In the genomic region with DNA sequence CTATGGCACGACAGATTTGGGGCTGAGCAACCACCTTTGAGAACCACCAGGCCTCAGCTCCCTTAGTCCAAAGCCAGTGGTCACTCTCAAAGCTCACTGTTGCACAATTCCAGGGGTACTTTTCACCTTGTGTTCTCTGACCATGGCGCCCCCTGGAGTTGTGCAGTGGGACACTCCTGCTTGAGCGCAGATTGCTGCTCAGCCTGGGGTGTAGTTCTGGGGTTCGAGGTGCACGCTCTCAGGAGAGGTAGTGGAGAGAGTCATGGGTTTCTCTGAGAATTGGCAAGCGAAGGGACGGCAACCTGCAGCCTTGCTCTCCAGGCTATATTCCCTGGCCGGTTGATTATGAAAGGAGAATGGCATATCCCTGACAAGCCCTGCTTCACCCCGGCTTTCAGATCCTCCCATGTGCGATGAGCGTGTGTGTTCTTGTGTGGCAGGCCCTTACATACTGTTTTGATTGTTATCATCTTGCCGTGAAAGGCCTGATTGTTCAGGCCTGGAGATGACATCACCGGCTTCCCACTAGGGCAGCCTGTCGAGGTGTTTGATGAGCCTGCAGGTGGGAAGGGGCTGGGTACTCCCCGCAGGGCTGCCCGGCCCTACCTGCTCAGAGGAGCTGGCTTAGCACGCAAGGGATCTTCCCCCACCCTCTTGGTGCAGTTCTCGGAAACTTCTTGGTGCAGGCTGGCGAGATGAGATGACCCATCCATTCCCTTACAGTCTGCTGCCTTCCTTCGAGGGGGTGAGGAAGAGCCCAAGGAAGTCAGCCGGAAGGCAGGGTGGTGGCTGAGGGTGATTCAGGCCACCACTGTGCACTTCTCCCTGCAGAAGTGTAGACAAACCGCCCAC, we compare ENCODE assay signal across 11 cellular contexts.
DNase-seq lines count a peak whose midpoint lies in the region; ATAC-seq, FAIRE-seq and TF ChIP-seq lines count a peak whose summit lies in the region.
"Had no signal": no experiment of that assay in that cellular context is flagged by ENCODE, and none has a peak within 500 bp of the region (broad histone marks: within the 10 kb centered on the region; RNA-seq: fewer than 3 reads in every experiment).

No MANE protein-coding gene starts in this region.

- H3K4me1 ChIP-seq in IMR-90 (ENCODE audit: control insufficient read depth, insufficient read depth, low read length) (peaks cover 2% of the 10 kb centered on the region; the same call in 1 of the 2 replicates), mesenchymal stem cell (ENCODE audit: control insufficient read depth, insufficient read depth, low read depth, low read length) (peaks cover 25% of the 10 kb centered on the region)
- H3K4me1 ChIP-seq: parathyroid adenoma had no signal

- no peaks in the 10 kb centered on the region for H3K27me3 ChIP-seq in IMR-90 (ENCODE audit: control insufficient read depth, insufficient read depth, low read length)
- peaks cover 0 to 5% of the 10 kb centered on the region in 2 experiments for H3K27me3 ChIP-seq in mesenchymal stem cell (ENCODE audit: control insufficient read depth in 1 of 2, insufficient read depth in 1 of 2, low read length in 2 of 2)

- H3K4me3 Mint-ChIP-seq in WTC11, result no peak overlapping the region
- H3K4me3 Mint-ChIP-seq: T-cell had no signal

- H3K4me3 ChIP-seq in IMR-90 (ENCODE audit: insufficient read depth, low read depth, low read length) (no peak overlapping the region), mesenchymal stem cell (ENCODE audit: insufficient read depth in 1 of 2, low read depth in 1 of 2, low read length in 2 of 2) (no peak overlapping the region), lower leg skin (ENCODE audit: low read depth, poor library complexity, severe bottlenecking) (no peak overlapping the region)

- no peaks in the 10 kb centered on the region for H4K20me1 ChIP-seq in IMR-90 (ENCODE audit: insufficient read depth, low read length)

- no peak overlapping the region for H2AK9ac ChIP-seq in IMR-90 (replicated peaks; ENCODE audit: low read depth, low read length, poor library complexity)

- H2AFZ ChIP-seq in IMR-90 (replicated peaks; ENCODE audit: low read length, poor library complexity), result no peak overlapping the region
- H2AFZ ChIP-seq in mesenchymal stem cell (ENCODE audit: low read depth, low read length), result no peak overlapping the region
- H2AFZ ChIP-seq: parathyroid adenoma had no signal

- H3K9ac ChIP-seq in IMR-90 (ENCODE audit: low read depth, low read length) (no peak overlapping the region), mesenchymal stem cell (ENCODE audit: low read length) (no peak overlapping the region)
- H3K9ac ChIP-seq: parathyroid adenoma had no signal

- H2BK15ac ChIP-seq in IMR-90 (ENCODE audit: low read depth, low read length), result no peak overlapping the region
- H2BK15ac ChIP-seq in mesenchymal stem cell (ENCODE audit: low read depth, poor library complexity, severe bottlenecking), result no peak overlapping the region

- POLR2A ChIA-PET in IMR-90 (lab: Charles Lee; ENCODE audit: unreplicated experiment), result no interaction called here
- POLR2A ChIA-PET in WTC11 (lab: Charles Lee), result no interaction called here

- H4K8ac ChIP-seq in IMR-90 (ENCODE audit: low read depth in 2 of 2, low read length in 2 of 2), result no peak overlapping the region
- no peak overlapping the region for H4K8ac ChIP-seq in mesenchymal stem cell (ENCODE audit: low read length)

- H4K91ac ChIP-seq in IMR-90 (ENCODE audit: insufficient read depth, low read depth, low read length) (no peak overlapping the region), mesenchymal stem cell (ENCODE audit: low read length) (no peak overlapping the region)

- no peak overlapping the region for H2BK12ac ChIP-seq in mesenchymal stem cell (ENCODE audit: low read length in 2 of 2)

- no peaks in the 10 kb centered on the region for H3K27me3 Mint-ChIP-seq in WTC11 (ENCODE audit: low read depth)
- H3K27me3 Mint-ChIP-seq: T-cell had no signal

- dilution Hi-C loops in IMR-90 (cut with HindIII; ENCODE audit: low sequenced_read_pairs, unreplicated experiment), result no loop called here

- TF ChIP-seq POLR2A in IMR-90 (IDR thresholded peaks at IDR 0.05; ENCODE audit: low read depth, low read length) (no peak), lower leg skin (IDR thresholded peaks at IDR 0.05) (no peak)

- H4K5ac ChIP-seq in IMR-90 (ENCODE audit: low read depth, low read length), result no peak overlapping the region

- no peak for TF ChIP-seq CTCF in IMR-90 (conservative IDR thresholded peaks at IDR 0.05; ENCODE audit: low read depth, low read length)
- TF ChIP-seq CTCF in WTC11 (IDR thresholded peaks at IDR 0.05), result no peak
- no peak for TF ChIP-seq CTCF in lower leg skin (IDR thresholded peaks at IDR 0.05)

- peaks cover 4% of the 10 kb centered on the region; the same call in 1 of the 2 replicates for H3K9me3 Mint-ChIP-seq in WTC11
- H3K9me3 Mint-ChIP-seq: T-cell had no signal

- H3K4me2 ChIP-seq in IMR-90 (ENCODE audit: low read depth, low read length) (no peak overlapping the region), mesenchymal stem cell (ENCODE audit: low read length, poor library complexity, severe bottlenecking) (no peak overlapping the region)

- H3K56ac ChIP-seq in IMR-90 (ENCODE audit: extremely low read depth, insufficient read depth, low read length), result no peak overlapping the region

- TF ChIP-seq RAD21 in IMR-90 (IDR thresholded peaks at IDR 0.05; ENCODE audit: low read length), result no peak

- no peak overlapping the region for H3K14ac ChIP-seq in IMR-90 (replicated peaks; ENCODE audit: low read depth, low read length)
- no peak overlapping the region for H3K14ac ChIP-seq in mesenchymal stem cell (ENCODE audit: low read length in 2 of 2)

- H2BK5ac ChIP-seq in IMR-90 (ENCODE audit: low read depth, low read length, poor library complexity, severe bottlenecking) (no peak overlapping the region), mesenchymal stem cell (ENCODE audit: low read depth, low read length, poor library complexity, severe bottlenecking) (no peak overlapping the region)

- H3K18ac ChIP-seq in IMR-90 (ENCODE audit: low read depth, low read length) (no peak overlapping the region), mesenchymal stem cell (ENCODE audit: low read depth in 1 of 2, low read length in 2 of 2) (no peak overlapping the region)

- no peak overlapping the region for H3K23ac ChIP-seq in IMR-90 (ENCODE audit: low read depth, low read length)
- H3K23ac ChIP-seq in mesenchymal stem cell (ENCODE audit: low read length in 2 of 2), result no peak overlapping the region

- H3K9me3 ChIP-seq in IMR-90 (ENCODE audit: control insufficient read depth, insufficient read depth, low read length), result no peaks in the 10 kb centered on the region
- H3K9me3 ChIP-seq in mesenchymal stem cell (ENCODE audit: control insufficient read depth, low read length), result no peaks in the 10 kb centered on the region

- H3K27ac ChIP-seq in IMR-90 (ENCODE audit: insufficient read depth, low read length) (no peak overlapping the region), mesenchymal stem cell (ENCODE audit: low read length, poor library complexity, severe bottlenecking) (no peak overlapping the region)
- H3K27ac ChIP-seq: parathyroid adenoma had no signal

- H3K4ac ChIP-seq in IMR-90 (ENCODE audit: low read depth, low read length) (no peak overlapping the region), mesenchymal stem cell (ENCODE audit: low read depth in 1 of 2, low read length in 2 of 2) (no peak overlapping the region)

- no peak overlapping the region for H3K27ac Mint-ChIP-seq in WTC11
- H3K27ac Mint-ChIP-seq: T-cell had no signal

- DNase-seq in COLO829 (ENCODE audit: low spot score), result peak; percentile 78
- no peak for DNase-seq in IMR-90
- DNase-seq in WTC11 (ENCODE audit: low spot score), result no peak
- DNase-seq in mesenchymal stem cell, result no peak
- DNase-seq in T-helper 9 cell, result no peak
- no peak for DNase-seq in frontal cortex (ENCODE audit: low spot score in 2 of 2)
- no peak for DNase-seq in T-helper 1 cell
- DNase-seq in lower leg skin (ENCODE audit: low spot score in 2 of 2), result no peak
- DNase-seq: activated gamma-delta T cell, T-cell had no signal

- in situ Hi-C loops in IMR-90 (cut with MboI; ENCODE audit: low sequenced_read_pairs), result no loop called here

- H2BK120ac ChIP-seq in IMR-90 (ENCODE audit: low read depth, low read length) (no peak overlapping the region), mesenchymal stem cell (ENCODE audit: low read depth, low read length) (no peak overlapping the region)

- no peaks in the 10 kb centered on the region for H3K79me1 ChIP-seq in IMR-90 (ENCODE audit: low read depth in 1 of 2, low read length in 2 of 2)
- H3K79me1 ChIP-seq in mesenchymal stem cell (replicated peaks; ENCODE audit: low read length, poor library complexity, severe bottlenecking), result no peaks in the 10 kb centered on the region

- WGBS in IMR-90 (ENCODE audit: extremely low coverage in 2 of 2, insufficient read length in 1 of 2), 2 experiments, result 93% methylated on average over 8 of the region's 22 CpGs; no CpG with 5 or more reads in 1 of the 2 experiments
- 79% methylated on average over 21 of the region's 22 CpGs for WGBS in mesenchymal stem cell
- WGBS in lower leg skin, 2 donors, result 49 to 59% methylated on average over 20 to 22 of the region's 22 CpGs

- FAIRE-seq in frontal cortex (lab: Jason Lieb, UNC), result no peak

- CTCF ChIA-PET in IMR-90 (lab: Yijun Ruan, JAX), result interaction anchor here (1.3 kb wide), 1 partner anchor 10 kb away, joined by 4 read pairs; no protein-coding TSS in a partner anchor
- CTCF ChIA-PET in WTC11 (lab: Charles Lee), result interaction anchor here (0.7 to 5.0 kb wide), 7 partner anchors 11 to 528 kb away, joined by 3 to 32 read pairs (median 3); no protein-coding TSS in a partner anchor

- intact Hi-C loops in IMR-90 (cut with micrococcal nuclease), result no loop called here
- intact Hi-C loops in lower leg skin (cut with DNase I; ENCODE audit: low total_unique reads), result no loop called here

- H3K36me3 Mint-ChIP-seq in WTC11, result no peaks in the 10 kb centered on the region
- H3K36me3 Mint-ChIP-seq: T-cell had no signal

- BruUV-seq in IMR-90 (replicated peaks; lab: Mats Ljungman, UMichigan), result no TSS peak

- ATAC-seq in IMR-90 (ENCODE audit: low read depth) (no peak), WTC11 (0 out of 2 replicates have a peak, but pooled peaks have one; percentile 23)
- ATAC-seq: T-cell had no signal

- H2AK5ac ChIP-seq in IMR-90 (ENCODE audit: low read depth, low read length), result peak overlapping the region; percentile 23; the same call in 1 of the 2 replicates
- H2AK5ac ChIP-seq in mesenchymal stem cell (ENCODE audit: low read length, severe bottlenecking), result peak overlapping the region; percentile 65

- no peaks in the 10 kb centered on the region for H3K9me1 ChIP-seq in IMR-90 (ENCODE audit: insufficient read depth, low read length)

- peaks cover 10% of the 10 kb centered on the region for H3K4me1 Mint-ChIP-seq in WTC11
- H3K4me1 Mint-ChIP-seq: T-cell had no signal

- H3K36me3 ChIP-seq in IMR-90 (ENCODE audit: control insufficient read depth, insufficient read depth, low read length) (no peaks in the 10 kb centered on the region), mesenchymal stem cell (ENCODE audit: control insufficient read depth in 1 of 2, insufficient read depth in 2 of 2, low read depth in 1 of 2, low read length in 2 of 2) (no peaks in the 10 kb centered on the region)

- H2BK20ac ChIP-seq in IMR-90 (ENCODE audit: low read depth, low read length), result no peak overlapping the region

TF ChIP-seq in IMR-90, 13 proteins besides CTCF, POLR2A, EP300 and RAD21 (continues in another document):
- TF ChIP-seq CEBPB (IDR thresholded peaks at IDR 0.05; ENCODE audit: low read depth, low read length), result 0 out of 2 replicates have a peak, but pooled peaks have one; percentile 3

TF ChIP-seq in WTC11, 78 proteins besides CTCF, POLR2A, EP300 and RAD21 (continues in another document):
- peak; percentile 74 for TF ChIP-seq GABPB1 (CRISPR knock-in tag; IDR thresholded peaks at IDR 0.05)
